Comparison of ENCODE assay signal across 8 cellular contexts in the genomic region with DNA sequence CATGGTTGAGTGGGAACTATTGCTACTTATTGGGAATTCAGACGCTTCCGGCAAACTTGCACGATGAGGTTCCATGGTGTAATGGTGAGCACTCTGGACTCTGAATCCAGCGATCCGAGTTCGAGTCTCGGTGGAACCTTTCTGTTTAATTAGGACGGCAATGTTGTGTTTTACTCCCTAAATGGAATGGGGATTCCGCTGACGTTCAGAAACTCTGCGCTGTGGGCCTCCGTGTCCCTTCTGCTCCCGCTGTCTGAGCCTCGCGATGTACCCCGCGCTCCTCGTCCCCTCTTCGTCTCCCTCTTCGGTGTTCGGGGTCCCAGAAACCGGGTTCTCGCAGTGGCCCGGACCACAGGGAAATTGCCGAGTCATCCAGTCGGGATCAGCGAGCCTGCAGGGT. TPM values are rescaled to one million over a fixed set of nuclear protein-coding genes. Genes with fewer than 3 reads are reported as not detected.
DNase-seq lines count a peak whose midpoint lies in the region; ATAC-seq, FAIRE-seq and TF ChIP-seq lines count a peak whose summit lies in the region.
"Not testable (repeated sequence)": the region's sequence is repeated elsewhere in the genome, so short reads cannot be mapped to it uniquely, and the experiment has no call there.

No MANE protein-coding gene starts in this region.

- not testable (repeated sequence) for FAIRE-seq in HepG2 (lab: Jason Lieb, UNC)

- CTCF ChIA-PET in IMR-90 (lab: Yijun Ruan, JAX); HepG2 (lab: Yijun Ruan, JAX; ENCODE audit: low intra/inter-chr PET ratio, low total read pairs): not testable (repeated sequence)

- not testable (repeated sequence) for H3K9me3 Mint-ChIP-seq in activated T-cell treated with anti-CD3 and anti-CD28 coated beads, Interleukin-2, amount 50 U/mL, for 4 hours; stimulated activated naive B cell treated with anti-CD40 and anti-IgM and Interleukin-4, amounts not matched to agents 10 μg/mL and 1 μg/mL and 100 μg/mL, for 72 hours

- H3K36me3 Mint-ChIP-seq in activated T-cell treated with anti-CD3 and anti-CD28 coated beads, Interleukin-2, amount 50 U/mL, for 4 hours (ENCODE audit: insufficient read depth); stimulated activated naive B cell treated with anti-CD40 and anti-IgM and Interleukin-4, amounts not matched to agents 10 μg/mL and 1 μg/mL and 100 μg/mL, for 72 hours: not testable (repeated sequence)

- not testable (repeated sequence) for H3K36me3 ChIP-seq in ACC112 (ENCODE audit: insufficient read depth, low read length); IMR-90 (ENCODE audit: control insufficient read depth, insufficient read depth, low read length); body of pancreas (replicated peaks in 1 of 2; ENCODE audit: insufficient read depth in 1 of 2, low read depth in 2 of 2); left ventricle myocardium inferior; HepG2 (replicated peaks in 1 of 2; ENCODE audit: control insufficient read depth in 1 of 2, insufficient read depth in 2 of 2, low read length in 2 of 2)

- not testable (repeated sequence) for H3K27me3 ChIP-seq in ACC112 (ENCODE audit: insufficient read depth, low read length); IMR-90 (ENCODE audit: control insufficient read depth, insufficient read depth, low read length); body of pancreas; foreskin keratinocyte; HepG2 (ENCODE audit: control insufficient read depth in 1 of 2, insufficient read depth in 2 of 2, low read length in 2 of 2)
- peaks cover 43% of the 10 kb centered on the region for H3K27me3 ChIP-seq in left ventricle myocardium inferior (ENCODE audit: low read depth)

- H3K79me2 ChIP-seq in ACC112 (ENCODE audit: control insufficient read depth, insufficient read depth, low read length, unreplicated experiment); HepG2 (ENCODE audit: insufficient read depth, low read length): not testable (repeated sequence)

- H3K27me3 Mint-ChIP-seq in activated T-cell treated with anti-CD3 and anti-CD28 coated beads, Interleukin-2, amount 50 U/mL, for 4 hours (ENCODE audit: low read depth) = peaks cover 21% of the 10 kb centered on the region
- H3K27me3 Mint-ChIP-seq in stimulated activated naive B cell treated with anti-CD40 and anti-IgM and Interleukin-4, amounts not matched to agents 10 μg/mL and 1 μg/mL and 100 μg/mL, for 72 hours = peaks cover 13 to 15% of the 10 kb centered on the region in 2 donors

- H4K91ac ChIP-seq in IMR-90 (ENCODE audit: insufficient read depth, low read depth, low read length) = not testable (repeated sequence)

- not testable (repeated sequence) for H3K4me3 Mint-ChIP-seq in activated T-cell treated with anti-CD3 and anti-CD28 coated beads, Interleukin-2, amount 50 U/mL, for 4 hours; stimulated activated naive B cell treated with anti-CD40 and anti-IgM and Interleukin-4, amounts not matched to agents 10 μg/mL and 1 μg/mL and 100 μg/mL, for 72 hours

- not testable (repeated sequence) for H2BK15ac ChIP-seq in IMR-90 (ENCODE audit: low read depth, low read length)

- not testable (repeated sequence) for BruUV-seq in IMR-90 (replicated peaks; lab: Mats Ljungman, UMichigan); HepG2 (replicated peaks; lab: Mats Ljungman, UMichigan)

- no CpG with 5 or more reads among the region's 27 CpGs for WGBS in IMR-90 (ENCODE audit: extremely low coverage in 2 of 2, insufficient read length in 1 of 2), 2 experiments
- WGBS in body of pancreas, 2 donors = no CpG with 5 or more reads among the region's 27 CpGs
- WGBS in HepG2 (ENCODE audit: low lambda C conversion rate) = no CpG with 5 or more reads among the region's 27 CpGs

- H3K14ac ChIP-seq in IMR-90 (replicated peaks; ENCODE audit: low read depth, low read length) = not testable (repeated sequence)

- not testable (repeated sequence) for H2BK5ac ChIP-seq in IMR-90 (ENCODE audit: low read depth, low read length, poor library complexity, severe bottlenecking)

- H2BK20ac ChIP-seq in IMR-90 (ENCODE audit: low read depth, low read length) = not testable (repeated sequence)

- not testable (repeated sequence) for H3K9me3 ChIP-seq in IMR-90 (ENCODE audit: control insufficient read depth, insufficient read depth, low read length); body of pancreas; left ventricle myocardium inferior (replicated peaks); HepG2 (ENCODE audit: low read length)

- in situ Hi-C loops in IMR-90 (cut with MboI; ENCODE audit: low sequenced_read_pairs); HepG2 (cut with HindIII; ENCODE audit: extremely low pct_ligation_motif_present, low pct_unique_long_range_greater_than_20kb): not testable (repeated sequence)

- H2BK120ac ChIP-seq in IMR-90 (ENCODE audit: low read depth, low read length) = not testable (repeated sequence)

- not testable (repeated sequence) for H3K18ac ChIP-seq in IMR-90 (ENCODE audit: low read depth, low read length)

- TF ChIP-seq CTCF in IMR-90 (conservative IDR thresholded peaks at IDR 0.05; ENCODE audit: low read depth, low read length); body of pancreas (IDR thresholded peaks at IDR 0.05); foreskin keratinocyte (conservative IDR thresholded peaks at IDR 0.05); left ventricle myocardium inferior (IDR thresholded peaks at IDR 0.05; ENCODE audit: borderline replicate concordance); HepG2 (CRISPR knock-in tag; IDR thresholded peaks at IDR 0.05): not testable (repeated sequence)

- not testable (repeated sequence) for H2AFZ ChIP-seq in ACC112 (ENCODE audit: low read length, unreplicated experiment); IMR-90 (replicated peaks; ENCODE audit: low read length, poor library complexity); HepG2 (ENCODE audit: low read length)

- not testable (repeated sequence) for TF ChIP-seq RAD21 in IMR-90 (IDR thresholded peaks at IDR 0.05; ENCODE audit: low read length); HepG2 (CRISPR knock-in tag; IDR thresholded peaks at IDR 0.05)

- intact Hi-C loops in IMR-90 (cut with micrococcal nuclease); body of pancreas (cut with DNase I); left ventricle myocardium inferior (cut with micrococcal nuclease); HepG2 (cut with micrococcal nuclease; ENCODE audit: unreplicated experiment): not testable (repeated sequence)

- not testable (repeated sequence) for H3K9ac ChIP-seq in IMR-90 (ENCODE audit: low read depth, low read length); HepG2 (ENCODE audit: insufficient read depth, low read depth, low read length)

- dilution Hi-C loops in IMR-90 (cut with HindIII; ENCODE audit: low sequenced_read_pairs, unreplicated experiment) = not testable (repeated sequence)

- H3K23ac ChIP-seq in IMR-90 (ENCODE audit: low read depth, low read length) = not testable (repeated sequence)

- H3K9me1 ChIP-seq in IMR-90 (ENCODE audit: insufficient read depth, low read length) = not testable (repeated sequence)

- TF ChIP-seq EP300 in HepG2 (IDR thresholded peaks at IDR 0.05; ENCODE audit: low read depth in 2 of 2, low read length in 2 of 2); HepG2 (CRISPR knock-in tag; IDR thresholded peaks at IDR 0.05; ENCODE audit: borderline replicate concordance): not testable (repeated sequence)

- H3K4me1 ChIP-seq in ACC112 (ENCODE audit: control insufficient read depth, insufficient read depth, low read length, unreplicated experiment); IMR-90 (ENCODE audit: control insufficient read depth, insufficient read depth, low read length); body of pancreas; foreskin keratinocyte; left ventricle myocardium inferior; HepG2 (ENCODE audit: insufficient read depth, low read length): not testable (repeated sequence)

- H3K4me1 Mint-ChIP-seq in activated T-cell treated with anti-CD3 and anti-CD28 coated beads, Interleukin-2, amount 50 U/mL, for 4 hours (ENCODE audit: low read depth); stimulated activated naive B cell treated with anti-CD40 and anti-IgM and Interleukin-4, amounts not matched to agents 10 μg/mL and 1 μg/mL and 100 μg/mL, for 72 hours: not testable (repeated sequence)

- not testable (repeated sequence) for TF ChIP-seq POLR2A in IMR-90 (IDR thresholded peaks at IDR 0.05; ENCODE audit: low read depth, low read length); body of pancreas (IDR thresholded peaks at IDR 0.05); HepG2 (IDR thresholded peaks at IDR 0.05; ENCODE audit: insufficient read depth in 1 of 2, low read depth in 2 of 2, low read length in 2 of 2)

- H3K4me3 ChIP-seq in ACC112 (ENCODE audit: low read depth, low read length) = 0 out of 2 replicates have a peak overlapping the region, but pooled peaks have one; percentile 43
- H3K4me3 ChIP-seq in IMR-90 (ENCODE audit: insufficient read depth, low read depth, low read length); body of pancreas; HepG2 (replicated peaks in 1 of 3; ENCODE audit: insufficient read depth in 1 of 3, low read depth in 2 of 3, low read length in 3 of 3): not testable (repeated sequence)
- H3K4me3 ChIP-seq in left ventricle myocardium inferior = peak overlapping the region; percentile 46

- not testable (repeated sequence) for H2AK9ac ChIP-seq in IMR-90 (replicated peaks; ENCODE audit: low read depth, low read length, poor library complexity)

- not testable (repeated sequence) for H3K56ac ChIP-seq in IMR-90 (ENCODE audit: extremely low read depth, insufficient read depth, low read length)

- not testable (repeated sequence) for H3K79me1 ChIP-seq in IMR-90 (ENCODE audit: low read depth in 1 of 2, low read length in 2 of 2)

- not testable (repeated sequence) for H4K5ac ChIP-seq in IMR-90 (ENCODE audit: low read depth, low read length)

- H3K4me2 ChIP-seq in IMR-90 (ENCODE audit: low read depth, low read length); HepG2 (ENCODE audit: low read depth, low read length): not testable (repeated sequence)

- peak; percentile 98 for ATAC-seq in IMR-90 (ENCODE audit: low read depth)
- ATAC-seq in activated T-cell treated with anti-CD3 and anti-CD28 coated beads, Interleukin-2, amount 50 U/mL, for 4 hours = peak; percentile 72 to 76
- ATAC-seq in body of pancreas = peak; percentile 45
- peak; percentile 83 for ATAC-seq in foreskin keratinocyte
- ATAC-seq in HepG2 = peak; percentile 84
- peak; percentile 19 to 28 for ATAC-seq in stimulated activated naive B cell treated with anti-CD40 and anti-IgM and Interleukin-4, amounts not matched to agents 10 μg/mL and 1 μg/mL and 100 μg/mL, for 72 hours (replicated peaks)

- H3K4ac ChIP-seq in IMR-90 (ENCODE audit: low read depth, low read length) = not testable (repeated sequence)

- not testable (repeated sequence) for H4K20me1 ChIP-seq in IMR-90 (ENCODE audit: insufficient read depth, low read length); HepG2 (ENCODE audit: insufficient read depth, low read length)

- POLR2A ChIA-PET in IMR-90 (lab: Charles Lee; ENCODE audit: unreplicated experiment); HepG2 (lab: Yijun Ruan, JAX): not testable (repeated sequence)

- DNase-seq in IMR-90; activated T-cell treated with anti-CD3 and anti-CD28 coated beads, Interleukin-2, amount 50 U/mL, for 4 hours; body of pancreas; foreskin keratinocyte; left ventricle myocardium inferior; HepG2 (ENCODE audit: low spot score); stimulated activated naive B cell treated with anti-CD40 and anti-IgM and Interleukin-4, amounts not matched to agents 10 μg/mL and 1 μg/mL and 100 μg/mL, for 72 hours: not testable (repeated sequence)

- not testable (repeated sequence) for H3K27ac Mint-ChIP-seq in stimulated activated naive B cell treated with anti-CD40 and anti-IgM and Interleukin-4, amounts not matched to agents 10 μg/mL and 1 μg/mL and 100 μg/mL, for 72 hours

- not testable (repeated sequence) for H3K27ac ChIP-seq in ACC112 (ENCODE audit: low read depth, low read length); IMR-90 (ENCODE audit: insufficient read depth, low read length); body of pancreas; foreskin keratinocyte; left ventricle myocardium inferior (replicated peaks); HepG2 (ENCODE audit: extremely low read length, insufficient read depth, low read length)

- H2AK5ac ChIP-seq in IMR-90 (ENCODE audit: low read depth, low read length) = not testable (repeated sequence)

- H4K8ac ChIP-seq in IMR-90 (ENCODE audit: low read depth in 2 of 2, low read length in 2 of 2) = not testable (repeated sequence)

RNA-seq across cellular contexts. Expression of a gene that starts 34.2 kb away (rescaled TPM):
- total RNA-seq in IMR-90 (2012; rRNA removed) (2.9 and 3.1 TPM in 2 replicates), body of pancreas (1 to 10 TPM; 3.6 TPM), foreskin keratinocyte (3.7 and 5.0 TPM in 2 replicates), left ventricle myocardium inferior (0.88 TPM), HepG2 (2016; rRNA removed; fragmentation: Illumina TruSeq; extraction: Trizol) (3.1 and 3.4 TPM in 2 replicates)
- polyA plus RNA-seq in IMR-90 (2012; rRNA removed) (2.2 and 2.6 TPM in 2 replicates), foreskin keratinocyte (1.4 and 2.0 TPM in 2 replicates), HepG2 (2011; rRNA removed) (2.8 and 3.0 TPM in 2 replicates)
- 0.74 and 0.84 TPM in 2 replicates for polyA plus RNA-seq in IMR-90 (2012; cell fraction: cytosol; rRNA removed)
- polyA plus RNA-seq in IMR-90 (2012; cell fraction: nucleus; rRNA removed; ENCODE audit: low replicate concordance) = 1.6 and 7.5 TPM in 2 replicates
- 1 to 10 TPM in 2 of 3 donors, under 1 TPM in 1; 0.99 to 2.0 (median 1.3) TPM for total RNA-seq in activated T-cell treated with anti-CD3 and anti-CD28 coated beads, Interleukin-2, amount 50 U/mL, for 4 hours
- total RNA-seq in HepG2 (2016; cell fraction: cytosol; rRNA removed; fragmentation: Illumina TruSeq; extraction: Trizol; ENCODE audit: low read depth) = 0.35 and 0.61 TPM in 2 replicates
- total RNA-seq in HepG2 (2016; cell fraction: insoluble cytoplasmic fraction; rRNA removed; fragmentation: Illumina TruSeq; extraction: Trizol) = 2.8 TPM in 2 replicates
- total RNA-seq in HepG2 (2016; cell fraction: membrane; rRNA removed; fragmentation: Illumina TruSeq; extraction: Trizol) = 1.1 and 1.6 TPM in 2 replicates
- total RNA-seq in HepG2 (2016; cell fraction: nucleus; rRNA removed; fragmentation: Illumina TruSeq; extraction: Trizol) = 4.0 and 5.7 TPM in 2 replicates
- polyA plus RNA-seq in HepG2 (2011; cell fraction: cytosol; rRNA removed) = 1.2 and 2.2 TPM in 2 replicates
- 3.2 and 3.9 TPM in 2 replicates for polyA plus RNA-seq in HepG2 (2011; cell fraction: nucleus; rRNA removed)
- polyA plus RNA-seq in HepG2 (2012) = 1.3 and 2.5 TPM in 2 replicates
- 0.24 and 0.36 TPM in 2 replicates for polyA plus RNA-seq in HepG2 (2016; cell fraction: cytosol; fragmentation: Illumina TruSeq; extraction: Trizol; ENCODE audit: low read depth)
- polyA plus RNA-seq in HepG2 (2016; cell fraction: insoluble cytoplasmic fraction; fragmentation: Illumina TruSeq; extraction: Trizol; ENCODE audit: low read depth) = 1.6 and 1.7 TPM in 2 replicates
- polyA plus RNA-seq in HepG2 (2016; cell fraction: membrane; fragmentation: Illumina TruSeq; extraction: Trizol; ENCODE audit: low read depth) = 0.45 and 0.47 TPM in 2 replicates
- 4.9 and 5.4 TPM in 2 replicates for polyA plus RNA-seq in HepG2 (2016; cell fraction: nucleus; fragmentation: Illumina TruSeq; extraction: Trizol; ENCODE audit: insufficient read depth, low read depth)
- polyA minus RNA-seq in HepG2 (2011; rRNA and poly(A)+ RNA removed; ENCODE audit: low replicate concordance) = 3.0 and 8.7 TPM in 2 replicates
- 1.1 and 1.6 TPM in 2 replicates for polyA minus RNA-seq in HepG2 (2011; cell fraction: cytosol; rRNA and poly(A)+ RNA removed)
- 5.0 and 7.7 TPM in 2 replicates for polyA minus RNA-seq in HepG2 (2011; cell fraction: nucleus; rRNA and poly(A)+ RNA removed)

Comparison
In these comparisons a context has a peak if more than half of its experiments do, and no peak if none do; other contexts are left out.
1. ATAC-seq: peak in every context shown above with its lines; median percentile 98 in IMR-90; 84 in HepG2; 83 in foreskin keratinocyte; 74 in activated T-cell treated with anti-CD3 and anti-CD28 coated beads, Interleukin-2, amount 50 U/mL, for 4 hours; 45 in body of pancreas; 24 in stimulated activated naive B cell treated with anti-CD40 and anti-IgM and Interleukin-4, amounts not matched to agents 10 μg/mL and 1 μg/mL and 100 μg/mL, for 72 hours.